1 cellular context compared by ENCODE assay signal in the genomic region with DNA sequence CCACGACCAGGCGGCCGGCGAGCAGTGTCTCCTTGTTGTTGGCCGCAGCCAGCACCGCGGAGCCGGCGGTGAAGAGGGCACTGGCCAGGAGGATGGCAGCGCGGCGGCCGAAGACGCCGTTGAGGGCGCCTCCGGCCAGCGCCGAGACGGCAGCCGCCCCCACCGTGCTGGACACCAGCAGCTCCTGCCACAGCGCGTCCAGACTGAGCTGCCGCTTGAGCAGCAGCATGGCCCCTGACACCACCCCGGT.
TF ChIP-seq lines count a peak whose summit lies in the region.

No MANE protein-coding gene starts in this region.

TF ChIP-seq in IMR-90, 13 proteins besides CTCF, POLR2A, EP300 and RAD21 (continued from another document):
- no peak for TF ChIP-seq RCOR1 (IDR thresholded peaks at IDR 0.05; ENCODE audit: insufficient replicate concordance, low read length)
- no peak for TF ChIP-seq BHLHE40 (IDR thresholded peaks at IDR 0.05; ENCODE audit: low read depth, low read length)
- TF ChIP-seq, protein P1, sequence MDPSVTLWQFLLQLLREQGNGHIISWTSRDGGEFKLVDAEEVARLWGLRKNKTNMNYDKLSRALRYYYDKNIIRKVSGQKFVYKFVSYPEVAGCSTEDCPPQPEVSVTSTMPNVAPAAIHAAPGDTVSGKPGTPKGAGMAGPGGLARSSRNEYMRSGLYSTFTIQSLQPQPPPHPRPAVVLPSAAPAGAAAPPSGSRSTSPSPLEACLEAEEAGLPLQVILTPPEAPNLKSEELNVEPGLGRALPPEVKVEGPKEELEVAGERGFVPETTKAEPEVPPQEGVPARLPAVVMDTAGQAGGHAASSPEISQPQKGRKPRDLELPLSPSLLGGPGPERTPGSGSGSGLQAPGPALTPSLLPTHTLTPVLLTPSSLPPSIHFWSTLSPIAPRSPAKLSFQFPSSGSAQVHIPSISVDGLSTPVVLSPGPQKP (IDR thresholded peaks at IDR 0.05; ENCODE audit: borderline replicate concordance, low read depth, low read length), result no peak
- TF ChIP-seq CEBPB (IDR thresholded peaks at IDR 0.05; ENCODE audit: low read depth, low read length), result no peak
- TF ChIP-seq, protein P2, sequence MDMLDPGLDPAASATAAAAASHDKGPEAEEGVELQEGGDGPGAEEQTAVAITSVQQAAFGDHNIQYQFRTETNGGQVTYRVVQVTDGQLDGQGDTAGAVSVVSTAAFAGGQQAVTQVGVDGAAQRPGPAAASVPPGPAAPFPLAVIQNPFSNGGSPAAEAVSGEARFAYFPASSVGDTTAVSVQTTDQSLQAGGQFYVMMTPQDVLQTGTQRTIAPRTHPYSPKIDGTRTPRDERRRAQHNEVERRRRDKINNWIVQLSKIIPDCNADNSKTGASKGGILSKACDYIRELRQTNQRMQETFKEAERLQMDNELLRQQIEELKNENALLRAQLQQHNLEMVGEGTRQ (IDR thresholded peaks at IDR 0.05; ENCODE audit: low read depth, low read length), result no peak
- no peak for TF ChIP-seq CHD1 (IDR thresholded peaks at IDR 0.05; ENCODE audit: low read depth, low read length)
- no peak for TF ChIP-seq FOS (IDR thresholded peaks at IDR 0.05; ENCODE audit: low read depth, low read length)
